ENCODE assay signal across 14 cellular contexts in the genomic region with DNA sequence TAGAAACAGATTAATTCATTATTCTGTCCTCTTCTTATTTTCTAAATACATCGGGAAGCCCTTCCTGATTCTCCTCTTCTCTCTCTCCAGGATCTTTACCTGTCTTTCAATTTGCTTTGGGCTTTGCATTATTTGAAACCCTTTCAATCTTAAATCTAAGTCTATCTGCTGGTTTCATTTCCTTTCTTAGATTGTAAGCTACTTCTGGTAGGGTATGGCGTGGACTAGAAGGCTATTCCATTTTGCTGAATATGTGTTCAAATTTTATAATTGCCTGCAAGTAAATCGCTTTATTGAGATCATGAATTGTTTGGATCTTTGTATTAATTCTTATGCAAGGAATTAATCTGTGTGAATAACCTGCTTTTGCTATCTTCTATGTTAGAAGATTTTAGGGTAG. TPM values are rescaled to one million over a fixed set of nuclear protein-coding genes. Genes with fewer than 3 reads are reported as not detected.
DNase-seq lines count a peak whose midpoint lies in the region; ATAC-seq, FAIRE-seq and TF ChIP-seq lines count a peak whose summit lies in the region.
"Had no signal": no experiment of that assay in that cellular context is flagged by ENCODE, and none has a peak within 500 bp of the region (broad histone marks: within the 10 kb centered on the region; RNA-seq: fewer than 3 reads in every experiment).

No MANE protein-coding gene starts in this region.

- H3K4me1 ChIP-seq in HepG2 (ENCODE audit: insufficient read depth, low read length) (peaks cover 68% of the 10 kb centered on the region), right lobe of liver (no peaks in the 10 kb centered on the region), upper lobe of right lung (peaks cover 18% of the 10 kb centered on the region)

- CTCF ChIA-PET in HepG2 (lab: Yijun Ruan, JAX; ENCODE audit: low intra/inter-chr PET ratio, low total read pairs): no interaction called here

- in situ Hi-C loops in HepG2 (cut with HindIII; ENCODE audit: extremely low pct_ligation_motif_present, low pct_unique_long_range_greater_than_20kb): loop anchor here (25.0 kb wide), 1 partner anchor 1007 kb away; the partner anchor contains the start of genes ARL5B and NSUN6

- no peak overlapping the region for H3K4me3 ChIP-seq in HepG2 (replicated peaks in 1 of 3; ENCODE audit: insufficient read depth in 1 of 3, low read depth in 2 of 3, low read length in 3 of 3)
- no peak overlapping the region for H3K4me3 ChIP-seq in right lobe of liver
- no peak overlapping the region for H3K4me3 ChIP-seq in upper lobe of right lung
- H3K4me3 ChIP-seq: lower lobe of right lung, vagina had no signal

- TF ChIP-seq RAD21 in HepG2 (CRISPR knock-in tag; IDR thresholded peaks at IDR 0.05): no peak

- H4K20me1 ChIP-seq in HepG2 (ENCODE audit: insufficient read depth, low read length): no peaks in the 10 kb centered on the region

- ATAC-seq in HepG2 (no peak), right lobe of liver (no peak), GM21825 (IDR thresholded peaks at IDR 0.05; ENCODE audit: unreplicated experiment) (peak; percentile 30), upper lobe of right lung (no peak)

- H3K4me3 Mint-ChIP-seq in HFFc6: no peak overlapping the region

- H3K27ac ChIP-seq in HepG2 (ENCODE audit: extremely low read length, insufficient read depth, low read length): peak overlapping the region; percentile 13
- H3K27ac ChIP-seq in right lobe of liver: no peak overlapping the region
- peak overlapping the region; percentile 2 for H3K27ac ChIP-seq in upper lobe of right lung
- H3K27ac ChIP-seq: lower lobe of right lung, vagina had no signal

- TF ChIP-seq POLR2A in HepG2 (IDR thresholded peaks at IDR 0.05; ENCODE audit: insufficient read depth in 1 of 2, low read depth in 2 of 2, low read length in 2 of 2) (no peak), right lobe of liver (IDR thresholded peaks at IDR 0.05) (no peak)

- POLR2A ChIA-PET in HepG2 (lab: Yijun Ruan, JAX): interaction anchor here (4.3 kb wide), 1 partner anchor 11 kb away, joined by 26 read pairs; the partner anchor contains the start of gene STAM

- intact Hi-C loops in HepG2 (cut with micrococcal nuclease; ENCODE audit: unreplicated experiment): no loop called here
- intact Hi-C loops in right lobe of liver (cut with DNase I): no loop called here
- intact Hi-C loops in upper lobe of right lung (cut with DNase I): no loop called here

- H3K79me2 ChIP-seq in HepG2 (ENCODE audit: insufficient read depth, low read length): peaks cover 95% of the 10 kb centered on the region

- peaks cover 89% of the 10 kb centered on the region for H3K4me1 Mint-ChIP-seq in HFFc6 (ENCODE audit: low read depth)

- BruUV-seq in HepG2 (replicated peaks; lab: Mats Ljungman, UMichigan): no TSS peak

- H3K36me3 ChIP-seq in HepG2 (replicated peaks in 1 of 2; ENCODE audit: control insufficient read depth in 1 of 2, insufficient read depth in 2 of 2, low read length in 2 of 2) (no peaks in the 10 kb centered on the region; a peak in 2 of 5 replicates), right lobe of liver (no peaks in the 10 kb centered on the region), upper lobe of right lung (no peaks in the 10 kb centered on the region)
- H3K36me3 ChIP-seq: lower lobe of right lung had no signal

- DNase-seq in HepG2 (ENCODE audit: low spot score) (no peak), right lobe of liver (no peak), MV-4-11 (lab: John Stamatoyannopoulos, UW) (peak; percentile 5), upper lobe of right lung (no peak), NCI-H187 treated with DMSO at 0.1 percent for 48 hours (lab: John Stamatoyannopoulos, UW) (no peak), HFFc6 (no peak), NCI-H2227 treated with DMSO at 0.1 percent for 48 hours (lab: John Stamatoyannopoulos, UW) (no peak)
- DNase-seq: activated T-cell treated with anti-CD3 and anti-CD28 coated beads, Interleukin-2, amount 50 U/mL, for 24 hours; DMS79 treated with DMSO at 0.1 percent for 48 hours; lower lobe of right lung; stimulated activated CD4-positive, alpha-beta T cell treated with anti-CD3 and anti-CD28 coated beads, Interleukin-12 subunit alpha, Interleukin-12 subunit beta, amount 100 ng/mL, for 4 hours had no signal

- TF ChIP-seq EP300 in HepG2 (IDR thresholded peaks at IDR 0.05; ENCODE audit: low read depth in 2 of 2, low read length in 2 of 2): no peak
- TF ChIP-seq EP300 in HepG2 (CRISPR knock-in tag; IDR thresholded peaks at IDR 0.05; ENCODE audit: borderline replicate concordance): no peak

- no peak overlapping the region for H2AFZ ChIP-seq in HepG2 (ENCODE audit: low read length)

- H3K27ac Mint-ChIP-seq in HFFc6: no peak overlapping the region; the same call in 1 of the 2 replicates

- no peaks in the 10 kb centered on the region for H3K27me3 Mint-ChIP-seq in HFFc6 (ENCODE audit: insufficient read depth)
- H3K27me3 Mint-ChIP-seq: activated T-cell treated with anti-CD3 and anti-CD28 coated beads, Interleukin-2, amount 50 U/mL, for 24 hours had no signal

- peaks cover 59% of the 10 kb centered on the region for H3K36me3 Mint-ChIP-seq in HFFc6 (ENCODE audit: low read depth)

- no peak overlapping the region for H3K4me2 ChIP-seq in HepG2 (ENCODE audit: low read depth, low read length)

- no peaks in the 10 kb centered on the region for H3K27me3 ChIP-seq in HepG2 (ENCODE audit: control insufficient read depth in 1 of 2, insufficient read depth in 2 of 2, low read length in 2 of 2)
- no peaks in the 10 kb centered on the region for H3K27me3 ChIP-seq in right lobe of liver
- H3K27me3 ChIP-seq in upper lobe of right lung: no peaks in the 10 kb centered on the region
- H3K27me3 ChIP-seq: vagina had no signal

- TF ChIP-seq CTCF in HepG2 (CRISPR knock-in tag; IDR thresholded peaks at IDR 0.05): no peak
- no peak for TF ChIP-seq CTCF in right lobe of liver (IDR thresholded peaks at IDR 0.05)
- no peak for TF ChIP-seq CTCF in upper lobe of right lung (IDR thresholded peaks at IDR 0.05)
- TF ChIP-seq CTCF in HFFc6 (IDR thresholded peaks at IDR 0.05): no peak

- WGBS in HepG2 (ENCODE audit: low lambda C conversion rate): 93% methylated on average over 3 of the region's 3 CpGs
- 88% methylated on average over 3 of the region's 3 CpGs for WGBS in right lobe of liver (ENCODE audit: insufficient coverage, low coverage, low lambda C conversion rate, missing lambda C conversion rate)

- peaks cover 11% of the 10 kb centered on the region for H3K9me3 Mint-ChIP-seq in HFFc6

- FAIRE-seq in HepG2 (lab: Jason Lieb, UNC): no peak
- FAIRE-seq: H1 had no signal

- H3K9me3 ChIP-seq in HepG2 (ENCODE audit: low read length) (peaks cover 7% of the 10 kb centered on the region), right lobe of liver (no peaks in the 10 kb centered on the region), upper lobe of right lung (no peaks in the 10 kb centered on the region)
- H3K9me3 ChIP-seq: lower lobe of right lung, vagina had no signal

- no peak overlapping the region for H3K9ac ChIP-seq in HepG2 (ENCODE audit: insufficient read depth, low read depth, low read length)

RNA-seq across cellular contexts. Expression of gene STAM, which starts 11.1 kb away (rescaled TPM):
- total RNA-seq in HepG2 (2016; rRNA removed; fragmentation: Illumina TruSeq; extraction: Trizol): 25.1 and 31.7 TPM in 2 replicates
- 5.4 TPM in 2 replicates for total RNA-seq in HepG2 (2016; cell fraction: cytosol; rRNA removed; fragmentation: Illumina TruSeq; extraction: Trizol; ENCODE audit: low read depth)
- 26.6 and 29.6 TPM in 2 replicates for total RNA-seq in HepG2 (2016; cell fraction: insoluble cytoplasmic fraction; rRNA removed; fragmentation: Illumina TruSeq; extraction: Trizol)
- total RNA-seq in HepG2 (2016; cell fraction: membrane; rRNA removed; fragmentation: Illumina TruSeq; extraction: Trizol): 11.2 and 11.3 TPM in 2 replicates
- 37.3 and 38.6 TPM in 2 replicates for total RNA-seq in HepG2 (2016; cell fraction: nucleus; rRNA removed; fragmentation: Illumina TruSeq; extraction: Trizol)
- 17.7 and 19.5 TPM in 2 replicates for polyA plus RNA-seq in HepG2 (2011; rRNA removed)
- polyA plus RNA-seq in HepG2 (2011; cell fraction: cytosol; rRNA removed): 15.3 and 21.5 TPM in 2 replicates
- 10.6 and 11.9 TPM in 2 replicates for polyA plus RNA-seq in HepG2 (2011; cell fraction: nucleus; rRNA removed)
- polyA plus RNA-seq in HepG2 (2012): 15.8 and 19.6 TPM in 2 replicates
- polyA plus RNA-seq in HepG2 (2016; cell fraction: cytosol; fragmentation: Illumina TruSeq; extraction: Trizol; ENCODE audit: low read depth): 1.7 and 2.0 TPM in 2 replicates
- polyA plus RNA-seq in HepG2 (2016; cell fraction: insoluble cytoplasmic fraction; fragmentation: Illumina TruSeq; extraction: Trizol; ENCODE audit: low read depth): 34.4 and 39.5 TPM in 2 replicates
- 5.8 and 6.3 TPM in 2 replicates for polyA plus RNA-seq in HepG2 (2016; cell fraction: membrane; fragmentation: Illumina TruSeq; extraction: Trizol; ENCODE audit: low read depth)
- polyA plus RNA-seq in HepG2 (2016; cell fraction: nucleus; fragmentation: Illumina TruSeq; extraction: Trizol; ENCODE audit: insufficient read depth, low read depth): 24.4 and 25.4 TPM in 2 replicates
- polyA minus RNA-seq in HepG2 (2011; rRNA and poly(A)+ RNA removed; ENCODE audit: low replicate concordance): 22.5 and 30.1 TPM in 2 replicates
- polyA minus RNA-seq in HepG2 (2011; cell fraction: cytosol; rRNA and poly(A)+ RNA removed): 20.3 and 26.5 TPM in 2 replicates
- 95.6 and 102 TPM in 2 replicates for polyA minus RNA-seq in HepG2 (2011; cell fraction: nucleus; rRNA and poly(A)+ RNA removed)
- total RNA-seq in right lobe of liver: 10 to 100 TPM in 2 of 6 experiments, 1 to 10 TPM in 4; 7.9 to 13.4 (median 8.2) TPM
- total RNA-seq in upper lobe of right lung: 35.4 TPM
- 10 to 100 TPM; 37.8 to 46.9 (median 43.2) TPM for total RNA-seq in HFFc6 (2021; fragmentation: NEBNext Ultra II Directional; extraction: Animal tissue kit (Norgen Biotek cat#: 25700))

RNA-seq across cellular contexts. Expression of gene HACD1, which starts 37.8 kb away (rescaled TPM):
- total RNA-seq in HepG2 (2016; rRNA removed; fragmentation: Illumina TruSeq; extraction: Trizol): 31.7 and 47.6 TPM in 2 replicates
- total RNA-seq in HepG2 (2016; cell fraction: cytosol; rRNA removed; fragmentation: Illumina TruSeq; extraction: Trizol; ENCODE audit: low read depth): 24.9 and 27.9 TPM in 2 replicates
- 34.4 and 46.4 TPM in 2 replicates for total RNA-seq in HepG2 (2016; cell fraction: insoluble cytoplasmic fraction; rRNA removed; fragmentation: Illumina TruSeq; extraction: Trizol)
- total RNA-seq in HepG2 (2016; cell fraction: membrane; rRNA removed; fragmentation: Illumina TruSeq; extraction: Trizol): 36.8 and 37.9 TPM in 2 replicates
- 41.2 and 41.6 TPM in 2 replicates for total RNA-seq in HepG2 (2016; cell fraction: nucleus; rRNA removed; fragmentation: Illumina TruSeq; extraction: Trizol)
- polyA plus RNA-seq in HepG2 (2011; rRNA removed): 34.2 and 43.4 TPM in 2 replicates
- 12.3 and 17.0 TPM in 2 replicates for polyA plus RNA-seq in HepG2 (2011; cell fraction: cytosol; rRNA removed)
- 16.5 and 23.0 TPM in 2 replicates for polyA plus RNA-seq in HepG2 (2011; cell fraction: nucleus; rRNA removed)
- polyA plus RNA-seq in HepG2 (2012): 24.3 and 26.8 TPM in 2 replicates
- polyA plus RNA-seq in HepG2 (2016; cell fraction: cytosol; fragmentation: Illumina TruSeq; extraction: Trizol; ENCODE audit: low read depth): 37.7 and 37.9 TPM in 2 replicates
- polyA plus RNA-seq in HepG2 (2016; cell fraction: insoluble cytoplasmic fraction; fragmentation: Illumina TruSeq; extraction: Trizol; ENCODE audit: low read depth): 30.1 and 31.0 TPM in 2 replicates
- 31.9 and 36.7 TPM in 2 replicates for polyA plus RNA-seq in HepG2 (2016; cell fraction: membrane; fragmentation: Illumina TruSeq; extraction: Trizol; ENCODE audit: low read depth)
- polyA plus RNA-seq in HepG2 (2016; cell fraction: nucleus; fragmentation: Illumina TruSeq; extraction: Trizol; ENCODE audit: insufficient read depth, low read depth): 55.5 and 64.1 TPM in 2 replicates
- 22.0 and 22.8 TPM in 2 replicates for polyA minus RNA-seq in HepG2 (2011; rRNA and poly(A)+ RNA removed; ENCODE audit: low replicate concordance)
- polyA minus RNA-seq in HepG2 (2011; cell fraction: cytosol; rRNA and poly(A)+ RNA removed): 12.8 and 18.0 TPM in 2 replicates
- polyA minus RNA-seq in HepG2 (2011; cell fraction: nucleus; rRNA and poly(A)+ RNA removed): 23.7 and 24.9 TPM in 2 replicates
- total RNA-seq in right lobe of liver: 1 to 10 TPM in 5 of 6 experiments, under 1 TPM in 1; 0.79 to 6.4 (median 1.7) TPM
- total RNA-seq in upper lobe of right lung: 34.3 TPM
- total RNA-seq in HFFc6 (2021; fragmentation: NEBNext Ultra II Directional; extraction: Animal tissue kit (Norgen Biotek cat#: 25700)): 100 to 1,000 TPM in 3 of 6 experiments, 10 to 100 TPM in 3; 84.6 to 138 (median 100) TPM

Comparison
In these comparisons a context has a peak if more than half of its experiments do, and no peak if none do; other contexts are left out.
1. H3K27ac ChIP-seq: peak in HepG2 (single experiment) and upper lobe of right lung (single experiment); none in right lobe of liver (0 of 3).